Comparison of ENCODE assay signal across 19 cellular contexts in genomic region chr9:91915524-91916266, GRCh38. TPM values are rescaled to one million over a fixed set of nuclear protein-coding genes. Genes with fewer than 3 reads are reported as not detected.
A peak's percentile ranks its signal among the peaks of the same experiment; 100 is the strongest.
DNase-seq lines count a peak whose midpoint lies in the region; ATAC-seq and TF ChIP-seq lines count a peak whose summit lies in the region.
"Had no signal": no experiment of that assay in that cellular context is flagged by ENCODE, and none has a peak within 500 bp of the region (broad histone marks: within the 10 kb centered on the region; RNA-seq: fewer than 3 reads in every experiment).

No MANE protein-coding gene starts in this region.

- CTCF ChIA-PET in activated CD4-positive, alpha-beta T cell treated with anti-CD3 and anti-CD28 coated beads for 36 hours (lab: Charles Lee): interaction anchor here (0.6 to 1.2 kb wide), 2 partner anchors 38 to 78 kb away, joined by 3 read pairs; no protein-coding TSS in a partner anchor

- H3K4me3 ChIP-seq in right atrium auricular region (no peak overlapping the region), ectodermal cell (ENCODE audit: insufficient read depth, low read depth, low read length) (no peak overlapping the region), mesendoderm (ENCODE audit: low read length) (no peak overlapping the region)
- H3K4me3 ChIP-seq: BLaER1, GM23248 had no signal

- no peak overlapping the region for H4K8ac ChIP-seq in mesendoderm (ENCODE audit: low read depth, low read length)

- H3K4ac ChIP-seq in mesendoderm (ENCODE audit: low read depth, low read length): no peak overlapping the region

- no peak overlapping the region for H3K27ac ChIP-seq in right atrium auricular region
- H3K27ac ChIP-seq in ectodermal cell (ENCODE audit: insufficient read depth, low read depth, low read length, poor library complexity, severe bottlenecking): peak overlapping the region; percentile 60
- no peak overlapping the region for H3K27ac ChIP-seq in mesendoderm (ENCODE audit: low read depth, low read length)
- H3K27ac ChIP-seq: 22Rv1, BLaER1, GM23248 had no signal

- TF ChIP-seq CTCF in right atrium auricular region (IDR thresholded peaks at IDR 0.05) (no peak), omental fat pad (IDR thresholded peaks at IDR 0.05) (no peak)

- H3K4me1 ChIP-seq in right atrium auricular region (peaks cover 0 to 16% of the 10 kb centered on the region in 2 donors), ectodermal cell (ENCODE audit: control insufficient read depth, insufficient read depth, low read length) (peaks cover 19% of the 10 kb centered on the region), mesendoderm (ENCODE audit: control insufficient read depth, low read depth, low read length) (peaks cover 19% of the 10 kb centered on the region)

- no peak overlapping the region for H3K18ac ChIP-seq in mesendoderm (ENCODE audit: low read length)

- no peak overlapping the region for H3K9ac ChIP-seq in mesendoderm (ENCODE audit: low read length)
- H3K9ac ChIP-seq: BLaER1, GM23248 had no signal

- H2AK5ac ChIP-seq in mesendoderm (ENCODE audit: low read length): no peak overlapping the region

- H3K79me2 ChIP-seq in mesendoderm (ENCODE audit: control insufficient read depth, insufficient read depth, low read length): peaks cover 65% of the 10 kb centered on the region

- no peaks in the 10 kb centered on the region for H3K36me3 ChIP-seq in right atrium auricular region
- no peaks in the 10 kb centered on the region for H3K36me3 ChIP-seq in ectodermal cell (ENCODE audit: control insufficient read depth, insufficient read depth, low read length)
- H3K36me3 ChIP-seq in mesendoderm (ENCODE audit: control insufficient read depth, insufficient read depth, low read length): peaks cover 3% of the 10 kb centered on the region
- H3K36me3 ChIP-seq: BLaER1 had no signal

- ATAC-seq in left ventricle myocardium superior: peak; percentile 20
- peak; percentile 17 for ATAC-seq in omental fat pad (ENCODE audit: low FRiP score)
- no peak for ATAC-seq in activated CD4-positive, alpha-beta T cell treated with anti-CD3 and anti-CD28 coated beads for 36 hours
- ATAC-seq in HG03565 (IDR thresholded peaks at IDR 0.05; ENCODE audit: unreplicated experiment): no peak

- H3K4me2 ChIP-seq in mesendoderm (ENCODE audit: low read length): no peak overlapping the region
- H3K4me2 ChIP-seq: BLaER1 had no signal

- no peak for DNase-seq in left ventricle myocardium superior
- DNase-seq in right atrium auricular region (ENCODE audit: low spot score): no peak
- DNase-seq in mesendoderm: peak; percentile 65
- DNase-seq in omental fat pad (ENCODE audit: low spot score): no peak
- DNase-seq in activated CD4-positive, alpha-beta T cell treated with anti-CD3 and anti-CD28 coated beads for 36 hours: no peak
- DNase-seq in activated CD8-positive, alpha-beta memory T cell treated with anti-CD3 and anti-CD28 coated beads for 24 hours: no peak
- DNase-seq: CD4-positive, alpha-beta memory T cell; DMS153; DMS79; GDM1; GM23248; HCEC 1CT; HFFc6 had no signal

- intact Hi-C loops in left ventricle myocardium superior (cut with micrococcal nuclease): no loop called here
- intact Hi-C loops in activated CD4-positive, alpha-beta T cell treated with anti-CD3 and anti-CD28 coated beads for 36 hours (cut with DNase I, micrococcal nuclease): no loop called here

- WGBS in ectodermal cell, 2 experiments: 89 to 93% methylated on average over 10 of the region's 10 CpGs
- WGBS in mesendoderm (ENCODE audit: extremely low coverage, insufficient coverage, low lambda C conversion rate): no CpG with 5 or more reads among the region's 10 CpGs

- H3K79me1 ChIP-seq in mesendoderm (ENCODE audit: low read length): peaks cover 34% of the 10 kb centered on the region

- H3K4me1 Mint-ChIP-seq in activated CD4-positive, alpha-beta T cell treated with anti-CD3 and anti-CD28 coated beads for 36 hours: no peaks in the 10 kb centered on the region
- H3K4me1 Mint-ChIP-seq: CD14-positive monocyte had no signal

- H3K9me3 ChIP-seq in right atrium auricular region (no peaks in the 10 kb centered on the region), ectodermal cell (ENCODE audit: control insufficient read depth, low read length) (no peaks in the 10 kb centered on the region)

- no peaks in the 10 kb centered on the region for H3K9me3 Mint-ChIP-seq in activated CD4-positive, alpha-beta T cell treated with anti-CD3 and anti-CD28 coated beads for 36 hours (ENCODE audit: low read depth)
- H3K9me3 Mint-ChIP-seq: CD4-positive, alpha-beta memory T cell; HFFc6 had no signal

- POLR2A ChIA-PET in activated CD4-positive, alpha-beta T cell treated with anti-CD3 and anti-CD28 coated beads for 36 hours (lab: Charles Lee): no interaction called here

- H2BK15ac ChIP-seq in mesendoderm (replicated peaks; ENCODE audit: low read depth): no peak overlapping the region

- H3K4me3 Mint-ChIP-seq in activated CD4-positive, alpha-beta T cell treated with anti-CD3 and anti-CD28 coated beads for 36 hours: no peak overlapping the region
- H3K4me3 Mint-ChIP-seq: CD14-positive monocyte; CD4-positive, alpha-beta memory T cell; HFFc6 had no signal

- peaks cover 17% of the 10 kb centered on the region for H3K27me3 Mint-ChIP-seq in activated CD4-positive, alpha-beta T cell treated with anti-CD3 and anti-CD28 coated beads for 36 hours

- H3K23ac ChIP-seq in mesendoderm (ENCODE audit: low read length): no peak overlapping the region

- no peak overlapping the region for H3K56ac ChIP-seq in mesendoderm (ENCODE audit: low read length)

- no peak overlapping the region for H3K27ac Mint-ChIP-seq in activated CD4-positive, alpha-beta T cell treated with anti-CD3 and anti-CD28 coated beads for 36 hours
- H3K27ac Mint-ChIP-seq: CD14-positive monocyte; CD4-positive, alpha-beta memory T cell; HFFc6 had no signal

- no peak overlapping the region for H2BK120ac ChIP-seq in mesendoderm (ENCODE audit: low read depth, low read length)

- H3K36me3 Mint-ChIP-seq in activated CD4-positive, alpha-beta T cell treated with anti-CD3 and anti-CD28 coated beads for 36 hours (ENCODE audit: low read depth): no peaks in the 10 kb centered on the region
- H3K36me3 Mint-ChIP-seq: CD14-positive monocyte; CD4-positive, alpha-beta memory T cell had no signal

- no peak overlapping the region for H2BK5ac ChIP-seq in mesendoderm (ENCODE audit: low read length)

- no peak overlapping the region for H4K5ac ChIP-seq in mesendoderm (ENCODE audit: low read length)

- H3K27me3 ChIP-seq in right atrium auricular region: no peaks in the 10 kb centered on the region
- H3K27me3 ChIP-seq in ectodermal cell (ENCODE audit: control insufficient read depth, insufficient read depth, low read length, poor library complexity, severe bottlenecking): no peaks in the 10 kb centered on the region
- no peaks in the 10 kb centered on the region for H3K27me3 ChIP-seq in mesendoderm (ENCODE audit: insufficient read depth, low read length, poor library complexity)
- H3K27me3 ChIP-seq: BLaER1 had no signal

RNA-seq across cellular contexts. Expression of gene ROR2, which starts 34.3 kb away (rescaled TPM):
- total RNA-seq in left ventricle myocardium superior: 0.87 TPM
- total RNA-seq in right atrium auricular region: 10 to 100 TPM; 21.8 to 28.5 TPM
- polyA plus RNA-seq in ectodermal cell (2013, experiment 1 of 4): 62.1 TPM
- 64.3 TPM for polyA plus RNA-seq in ectodermal cell (2013, experiment 2 of 4)
- 37.7 TPM for polyA plus RNA-seq in ectodermal cell (2013, experiment 3 of 4)
- polyA plus RNA-seq in ectodermal cell (2013, experiment 4 of 4): 37.2 TPM
- 24.3 TPM for polyA plus RNA-seq in mesendoderm (2013, experiment 1 of 2)
- polyA plus RNA-seq in mesendoderm (2013, experiment 2 of 2): 22.3 TPM
- 10 to 100 TPM in 2 of 4 donors, 1 to 10 TPM in 2; 6.3 to 32.2 (median 15.1) TPM for total RNA-seq in omental fat pad
- not detected for total RNA-seq in activated CD4-positive, alpha-beta T cell treated with anti-CD3 and anti-CD28 coated beads for 36 hours
- total RNA-seq: HT-29 had no signal
- polyA plus RNA-seq: CD14-positive monocyte had no signal

Comparison
In these comparisons a context has a peak if more than half of its experiments do, and no peak if none do; other contexts are left out.
1. ATAC-seq: peak in left ventricle myocardium superior (single experiment) and omental fat pad (single experiment); none in activated CD4-positive, alpha-beta T cell treated with anti-CD3 and anti-CD28 coated beads for 36 hours (single experiment) and HG03565 (single experiment).